Comparison of ENCODE assay signal across 7 cellular contexts in the genomic region with DNA sequence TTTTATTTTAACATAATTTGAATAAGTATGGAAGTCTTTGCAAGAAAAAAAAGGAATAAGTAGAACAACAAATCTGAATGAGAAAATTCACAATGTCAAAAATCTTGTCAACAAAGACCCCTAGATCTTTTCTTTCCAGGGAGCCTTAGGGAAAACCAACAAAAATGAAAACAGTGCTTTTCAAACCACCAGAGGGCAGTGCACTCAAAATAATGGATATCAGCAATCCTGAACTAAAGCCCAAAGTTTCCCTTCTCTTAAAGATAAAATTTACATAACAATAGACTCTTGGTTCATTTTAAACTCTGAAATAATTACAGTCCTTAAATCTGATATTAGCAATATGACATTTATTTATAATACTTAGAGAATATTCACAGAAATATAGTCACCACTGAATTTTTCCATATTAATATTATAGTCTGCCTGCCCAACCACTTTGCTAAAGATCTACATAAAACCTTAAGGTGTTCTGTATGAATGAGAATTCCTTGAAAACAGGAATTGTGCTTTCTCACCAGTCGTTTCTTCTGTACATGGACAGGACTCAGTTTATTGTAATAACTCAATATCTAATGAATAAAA.
DNase-seq lines count a peak whose midpoint lies in the region; ATAC-seq, FAIRE-seq and TF ChIP-seq lines count a peak whose summit lies in the region.

No MANE protein-coding gene starts in this region.

- H3K4me1 Mint-ChIP-seq in effector memory CD8-positive, alpha-beta T cell (ENCODE audit: low read depth in 2 of 2), result no peaks in the 10 kb centered on the region

- H3K9me3 Mint-ChIP-seq in effector memory CD8-positive, alpha-beta T cell, result peaks cover 14 to 16% of the 10 kb centered on the region in 2 donors

- TF ChIP-seq POLR2A in esophagus muscularis mucosa (IDR thresholded peaks at IDR 0.05; ENCODE audit: low read depth) (no peak), ovary (IDR thresholded peaks at IDR 0.05) (no peak)

- DNase-seq in RCC 7860 (ENCODE audit: low spot score) (peak; percentile 33), esophagus muscularis mucosa (ENCODE audit: extremely low spot score) (no peak), ovary (peak in 1 of 5 donors; percentile 26), occipital lobe (lab: John Stamatoyannopoulos, UW) (no peak)
- no peak for DNase-seq in effector memory CD8-positive, alpha-beta T cell

- no peak overlapping the region for H3K27ac Mint-ChIP-seq in effector memory CD8-positive, alpha-beta T cell

- H3K4me1 ChIP-seq in esophagus muscularis mucosa (peaks cover 0 to 5% (median 0%) of the 10 kb centered on the region in 4 donors), ovary (ENCODE audit: insufficient read depth) (no peaks in the 10 kb centered on the region)

- peak; percentile 75 for FAIRE-seq in RCC 7860 (lab: Jason Lieb, UNC)

- 31% methylated on average over 1 of the region's 1 CpG for WGBS in esophagus muscularis mucosa
- 18 to 25% (median 25%) methylated on average over 1 of the region's 1 CpG for WGBS in ovary, 3 donors

- H3K27me3 ChIP-seq in esophagus muscularis mucosa (no peaks in the 10 kb centered on the region), ovary (no peaks in the 10 kb centered on the region)

- no peaks in the 10 kb centered on the region for H3K36me3 ChIP-seq in esophagus muscularis mucosa
- no peaks in the 10 kb centered on the region for H3K36me3 ChIP-seq in ovary

- TF ChIP-seq RAD21 in Ishikawa (IDR thresholded peaks at IDR 0.05; ENCODE audit: low read depth), result peak; percentile 86

- H3K9me3 ChIP-seq in esophagus muscularis mucosa, result no peaks in the 10 kb centered on the region
- H3K9me3 ChIP-seq in ovary, result no peaks in the 10 kb centered on the region

- no peak for ATAC-seq in effector memory CD8-positive, alpha-beta T cell (replicated peaks)

- intact Hi-C loops in esophagus muscularis mucosa (cut with DNase I), result loop anchor here (1.0 kb wide), 1 partner anchor 312 kb away; no protein-coding TSS in a partner anchor
- intact Hi-C loops in ovary (cut with DNase I), result loop anchor here (5.0 to 10.0 kb wide), 2 partner anchors 312 to 314 kb away; no protein-coding TSS in a partner anchor

- H3K4me3 Mint-ChIP-seq in effector memory CD8-positive, alpha-beta T cell, result no peak overlapping the region

- H3K36me3 Mint-ChIP-seq in effector memory CD8-positive, alpha-beta T cell (ENCODE audit: insufficient read depth), result no peaks in the 10 kb centered on the region

- TF ChIP-seq CTCF in GM12873 (IDR thresholded peaks at IDR 0.05; ENCODE audit: insufficient read depth, low read depth, low read length, missing control alignments) (peak; percentile 61), esophagus muscularis mucosa (IDR thresholded peaks at IDR 0.05) (peak; percentile 66 to 78 (median 68)), ovary (IDR thresholded peaks at IDR 0.05) (peak in 2 of 3 donors; percentile 47 to 73)

- H3K27ac ChIP-seq in esophagus muscularis mucosa (replicated peaks in 1 of 4), result no peak overlapping the region
- no peak overlapping the region for H3K27ac ChIP-seq in ovary

- H3K4me3 ChIP-seq in esophagus muscularis mucosa (no peak overlapping the region), ovary (no peak overlapping the region)

- H3K27me3 Mint-ChIP-seq in effector memory CD8-positive, alpha-beta T cell, result no peaks in the 10 kb centered on the region

- TF ChIP-seq EP300 in Ishikawa (IDR thresholded peaks at IDR 0.05; ENCODE audit: borderline replicate concordance) (no peak), esophagus muscularis mucosa (IDR thresholded peaks at IDR 0.05) (no peak), ovary (IDR thresholded peaks at IDR 0.05) (no peak)

TF ChIP-seq in Ishikawa, 13 proteins besides CTCF, POLR2A, EP300 and RAD21:
- TF ChIP-seq YY1 (IDR thresholded peaks at IDR 0.05; ENCODE audit: low read depth) (no peak), CEBPB (IDR thresholded peaks at IDR 0.05) (no peak), EGR1 (IDR thresholded peaks at IDR 0.05) (no peak), CREB1 (IDR thresholded peaks at IDR 0.05; ENCODE audit: low read depth) (no peak), TEAD4 (IDR thresholded peaks at IDR 0.05) (no peak), ZBTB7A (IDR thresholded peaks at IDR 0.05; ENCODE audit: low read depth) (no peak)
- TF ChIP-seq, protein P1, sequence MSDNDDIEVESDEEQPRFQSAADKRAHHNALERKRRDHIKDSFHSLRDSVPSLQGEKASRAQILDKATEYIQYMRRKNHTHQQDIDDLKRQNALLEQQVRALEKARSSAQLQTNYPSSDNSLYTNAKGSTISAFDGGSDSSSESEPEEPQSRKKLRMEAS (IDR thresholded peaks at IDR 0.05), result no peak
